In genomic region chr5:131682824-131683223, GRCh38 we compare ENCODE assay signal across 19 cellular contexts. TPM values are rescaled to one million over a fixed set of nuclear protein-coding genes. Genes with fewer than 3 reads are reported as not detected.
DNase-seq lines count a peak whose midpoint lies in the region; ATAC-seq and TF ChIP-seq lines count a peak whose summit lies in the region.
"Had no signal": no experiment of that assay in that cellular context is flagged by ENCODE, and none has a peak within 500 bp of the region (broad histone marks: within the 10 kb centered on the region; RNA-seq: fewer than 3 reads in every experiment).

No MANE protein-coding gene starts in this region.

- no peak overlapping the region for H3K4me3 ChIP-seq in BE2C (ENCODE audit: low read depth, low read length)

- TF ChIP-seq CTCF in C4-2B (conservative IDR thresholded peaks at IDR 0.05) (no peak), BE2C (IDR thresholded peaks at IDR 0.05; ENCODE audit: low read depth, low read length) (no peak)

- H3K9me3 Mint-ChIP-seq in dendritic cell treated with granulocyte-macrophage colony-stimulating factor and Interleukin-4, amounts not matched to agents 40 ng/mL and 50 ng/mL, for 4 days = no peaks in the 10 kb centered on the region
- H3K9me3 Mint-ChIP-seq in stimulated activated memory B cell treated with anti-CD40 and anti-IgM and Interleukin-4, amounts not matched to agents 10 μg/mL and 1 μg/mL and 100 μg/mL, for 72 hours = no peaks in the 10 kb centered on the region
- H3K9me3 Mint-ChIP-seq: CD8-positive, alpha-beta T cell had no signal

- H3K27ac Mint-ChIP-seq in dendritic cell treated with granulocyte-macrophage colony-stimulating factor and Interleukin-4, amounts not matched to agents 40 ng/mL and 50 ng/mL, for 4 days = peak overlapping the region; percentile 48
- H3K27ac Mint-ChIP-seq in stimulated activated memory B cell treated with anti-CD40 and anti-IgM and Interleukin-4, amounts not matched to agents 10 μg/mL and 1 μg/mL and 100 μg/mL, for 72 hours = peak overlapping the region; percentile 76
- H3K27ac Mint-ChIP-seq: CD8-positive, alpha-beta T cell had no signal

- peak; percentile 66 for DNase-seq in NAMALWA (ENCODE audit: low spot score)
- DNase-seq in BE2C = no peak
- no peak for DNase-seq in SIG-M5 treated with dmso at 0.1 percent for 504 hours (lab: John Stamatoyannopoulos, UW; ENCODE audit: unreplicated experiment)
- DNase-seq in stimulated activated CD4-positive, alpha-beta T cell treated with anti-CD3 and anti-CD28 coated beads, Interleukin-4, amount 100 ng/mL, for 24 hours = no peak
- DNase-seq: AML-193; CD8-positive, alpha-beta T cell; IMR-90; Karpas-422; NCI-H1048; NCI-H1436 treated with DMSO at 0.1 percent for 48 hours; NCI-H2029; NCI-H345; NCI-H524 treated with DMSO at 0.1 percent for 48 hours; SW 1271 had no signal

- peaks cover 8% of the 10 kb centered on the region for H3K36me3 ChIP-seq in BE2C

- peak overlapping the region; percentile 41; the same call in 1 of the 2 replicates for H3K27ac ChIP-seq in C4-2B
- H3K27ac ChIP-seq: HL-60 had no signal

- no peak for ATAC-seq in stimulated activated memory B cell treated with anti-CD40 and anti-IgM and Interleukin-4, amounts not matched to agents 10 μg/mL and 1 μg/mL and 100 μg/mL, for 72 hours
- ATAC-seq: CD8-positive, alpha-beta T cell; Panc1 had no signal

- H3K4me1 ChIP-seq in BE2C = peaks cover 3% of the 10 kb centered on the region; the same call in 1 of the 2 replicates

- H3K36me3 Mint-ChIP-seq in dendritic cell treated with granulocyte-macrophage colony-stimulating factor and Interleukin-4, amounts not matched to agents 40 ng/mL and 50 ng/mL, for 4 days (ENCODE audit: low read depth) = peaks cover 60% of the 10 kb centered on the region
- H3K36me3 Mint-ChIP-seq in stimulated activated memory B cell treated with anti-CD40 and anti-IgM and Interleukin-4, amounts not matched to agents 10 μg/mL and 1 μg/mL and 100 μg/mL, for 72 hours = peaks cover 23% of the 10 kb centered on the region

- intact Hi-C loops in dendritic cell treated with granulocyte-macrophage colony-stimulating factor and Interleukin-4, amounts not matched to agents 40 ng/mL and 50 ng/mL, for 4 days (cut with micrococcal nuclease) = loop anchor here (10.0 kb wide), 1 partner anchor 322 kb away; no protein-coding TSS in a partner anchor

- no peaks in the 10 kb centered on the region for H3K27me3 ChIP-seq in BE2C

- no peak overlapping the region for H3K4me3 Mint-ChIP-seq in dendritic cell treated with granulocyte-macrophage colony-stimulating factor and Interleukin-4, amounts not matched to agents 40 ng/mL and 50 ng/mL, for 4 days
- H3K4me3 Mint-ChIP-seq in stimulated activated memory B cell treated with anti-CD40 and anti-IgM and Interleukin-4, amounts not matched to agents 10 μg/mL and 1 μg/mL and 100 μg/mL, for 72 hours = peak overlapping the region; percentile 74
- H3K4me3 Mint-ChIP-seq: CD8-positive, alpha-beta T cell had no signal

- peaks cover 18% of the 10 kb centered on the region for H3K4me1 Mint-ChIP-seq in dendritic cell treated with granulocyte-macrophage colony-stimulating factor and Interleukin-4, amounts not matched to agents 40 ng/mL and 50 ng/mL, for 4 days (ENCODE audit: low read depth)
- H3K4me1 Mint-ChIP-seq in stimulated activated memory B cell treated with anti-CD40 and anti-IgM and Interleukin-4, amounts not matched to agents 10 μg/mL and 1 μg/mL and 100 μg/mL, for 72 hours = peaks cover 18% of the 10 kb centered on the region

- H3K27me3 Mint-ChIP-seq in dendritic cell treated with granulocyte-macrophage colony-stimulating factor and Interleukin-4, amounts not matched to agents 40 ng/mL and 50 ng/mL, for 4 days = no peaks in the 10 kb centered on the region
- no peaks in the 10 kb centered on the region for H3K27me3 Mint-ChIP-seq in stimulated activated memory B cell treated with anti-CD40 and anti-IgM and Interleukin-4, amounts not matched to agents 10 μg/mL and 1 μg/mL and 100 μg/mL, for 72 hours

- H3K9me3 ChIP-seq in BE2C = no peaks in the 10 kb centered on the region

RNA-seq across cellular contexts. Expression of gene RAPGEF6, which starts 47.8 kb away (rescaled TPM):
- polyA plus RNA-seq in BE2C (2012; ENCODE audit: insufficient read depth, insufficient read length, low read depth) = 6.3 TPM
